In the genomic region with DNA sequence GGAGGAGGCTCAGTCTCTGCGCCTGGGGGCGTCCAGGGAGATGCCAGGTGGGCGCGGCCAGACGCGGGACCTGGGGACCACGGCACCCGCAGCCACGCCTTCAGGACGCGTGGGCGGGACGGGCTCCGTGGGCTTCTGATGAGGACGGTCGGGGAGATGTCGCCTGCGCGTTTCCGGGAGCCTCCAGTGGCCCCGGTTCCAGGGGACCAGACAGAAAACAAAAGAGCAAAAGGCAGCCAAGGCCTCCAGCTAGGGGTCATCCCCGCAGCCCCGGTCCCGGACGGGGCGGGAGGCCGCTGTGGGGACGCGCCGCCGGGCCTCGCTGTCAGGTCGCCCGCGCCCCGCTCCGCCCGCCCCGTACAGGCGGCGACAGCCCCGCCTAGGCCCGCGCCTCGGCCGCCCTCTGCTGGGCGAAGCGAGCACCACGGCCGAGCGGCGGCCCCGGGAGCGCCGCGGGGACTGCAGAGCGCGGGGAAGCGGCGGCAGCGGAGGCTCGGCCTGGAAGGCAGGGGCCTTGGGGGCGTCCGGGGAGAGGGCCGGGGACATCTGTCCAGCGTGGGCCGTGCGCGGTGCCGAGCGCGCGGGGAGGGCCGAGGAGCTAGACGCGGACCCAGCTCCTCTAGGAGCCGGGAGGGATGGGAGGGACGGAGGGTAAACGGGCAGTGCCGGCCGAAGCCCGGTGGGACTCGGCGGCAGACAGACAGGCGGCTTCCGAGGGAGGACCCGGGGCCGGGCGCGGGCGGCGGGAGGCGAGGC, we compare ENCODE assay signal across 1 cellular context.
A peak's percentile ranks its signal among the peaks of the same experiment; 100 is the strongest.
TF ChIP-seq lines count a peak whose summit lies in the region.

No MANE protein-coding gene starts in this region.

TF ChIP-seq in K562, 482 proteins besides CTCF, POLR2A, EP300 and RAD21 (continued from another document and continues in another):
- TF ChIP-seq, protein P1, sequence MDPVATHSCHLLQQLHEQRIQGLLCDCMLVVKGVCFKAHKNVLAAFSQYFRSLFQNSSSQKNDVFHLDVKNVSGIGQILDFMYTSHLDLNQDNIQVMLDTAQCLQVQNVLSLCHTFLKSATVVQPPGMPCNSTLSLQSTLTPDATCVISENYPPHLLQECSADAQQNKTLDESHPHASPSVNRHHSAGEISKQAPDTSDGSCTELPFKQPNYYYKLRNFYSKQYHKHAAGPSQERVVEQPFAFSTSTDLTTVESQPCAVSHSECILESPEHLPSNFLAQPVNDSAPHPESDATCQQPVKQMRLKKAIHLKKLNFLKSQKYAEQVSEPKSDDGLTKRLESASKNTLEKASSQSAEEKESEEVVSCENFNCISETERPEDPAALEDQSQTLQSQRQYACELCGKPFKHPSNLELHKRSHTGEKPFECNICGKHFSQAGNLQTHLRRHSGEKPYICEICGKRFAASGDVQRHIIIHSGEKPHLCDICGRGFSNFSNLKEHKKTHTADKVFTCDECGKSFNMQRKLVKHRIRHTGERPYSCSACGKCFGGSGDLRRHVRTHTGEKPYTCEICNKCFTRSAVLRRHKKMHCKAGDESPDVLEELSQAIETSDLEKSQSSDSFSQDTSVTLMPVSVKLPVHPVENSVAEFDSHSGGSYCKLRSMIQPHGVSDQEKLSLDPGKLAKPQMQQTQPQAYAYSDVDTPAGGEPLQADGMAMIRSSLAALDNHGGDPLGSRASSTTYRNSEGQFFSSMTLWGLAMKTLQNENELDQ (CRISPR knock-in tag; IDR thresholded peaks at IDR 0.05; ENCODE audit: borderline replicate concordance), result no peak
- no peak for TF ChIP-seq MECOM (CRISPR knock-in tag; IDR thresholded peaks at IDR 0.05)
- no peak for TF ChIP-seq JUND (IDR thresholded peaks at IDR 0.05; ENCODE audit: borderline replicate concordance, low read depth, low read length)
- no peak for TF ChIP-seq JUND (tag; IDR thresholded peaks at IDR 0.05; ENCODE audit: borderline replicate concordance, low read depth, low read length)
- TF ChIP-seq HDAC2 (IDR thresholded peaks at IDR 0.05), result 0 out of 2 replicates have a peak, but pooled peaks have one; percentile 13
- no peak for TF ChIP-seq ZNF551 (CRISPR knock-in tag; IDR thresholded peaks at IDR 0.05)
- TF ChIP-seq POLR2H (tag; IDR thresholded peaks at IDR 0.05; ENCODE audit: low read depth), result no peak
- TF ChIP-seq ESRRA (IDR thresholded peaks at IDR 0.05; ENCODE audit: borderline replicate concordance, low read depth), result peak; percentile 30; the same call in 1 of the 2 replicates
- TF ChIP-seq, protein P2, sequence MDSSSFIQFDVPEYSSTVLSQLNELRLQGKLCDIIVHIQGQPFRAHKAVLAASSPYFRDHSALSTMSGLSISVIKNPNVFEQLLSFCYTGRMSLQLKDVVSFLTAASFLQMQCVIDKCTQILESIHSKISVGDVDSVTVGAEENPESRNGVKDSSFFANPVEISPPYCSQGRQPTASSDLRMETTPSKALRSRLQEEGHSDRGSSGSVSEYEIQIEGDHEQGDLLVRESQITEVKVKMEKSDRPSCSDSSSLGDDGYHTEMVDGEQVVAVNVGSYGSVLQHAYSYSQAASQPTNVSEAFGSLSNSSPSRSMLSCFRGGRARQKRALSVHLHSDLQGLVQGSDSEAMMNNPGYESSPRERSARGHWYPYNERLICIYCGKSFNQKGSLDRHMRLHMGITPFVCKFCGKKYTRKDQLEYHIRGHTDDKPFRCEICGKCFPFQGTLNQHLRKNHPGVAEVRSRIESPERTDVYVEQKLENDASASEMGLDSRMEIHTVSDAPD (CRISPR knock-in tag; IDR thresholded peaks at IDR 0.05), result no peak
- no peak for TF ChIP-seq WHSC1 (IDR thresholded peaks at IDR 0.05; ENCODE audit: low read length)
- TF ChIP-seq, protein P3, sequence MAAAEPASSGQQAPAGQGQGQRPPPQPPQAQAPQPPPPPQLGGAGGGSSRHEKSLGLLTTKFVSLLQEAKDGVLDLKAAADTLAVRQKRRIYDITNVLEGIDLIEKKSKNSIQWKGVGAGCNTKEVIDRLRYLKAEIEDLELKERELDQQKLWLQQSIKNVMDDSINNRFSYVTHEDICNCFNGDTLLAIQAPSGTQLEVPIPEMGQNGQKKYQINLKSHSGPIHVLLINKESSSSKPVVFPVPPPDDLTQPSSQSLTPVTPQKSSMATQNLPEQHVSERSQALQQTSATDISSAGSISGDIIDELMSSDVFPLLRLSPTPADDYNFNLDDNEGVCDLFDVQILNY (CRISPR knock-in tag; IDR thresholded peaks at IDR 0.05), result peak; percentile 52; the same call in 1 of the 2 replicates
- no peak for TF ChIP-seq ZNF184 (CRISPR knock-in tag; IDR thresholded peaks at IDR 0.05)
- TF ChIP-seq BRCA1 (IDR thresholded peaks at IDR 0.05), result no peak
- no peak for TF ChIP-seq BRCA1 (CRISPR knock-in tag; IDR thresholded peaks at IDR 0.05)
- TF ChIP-seq, protein P4, sequence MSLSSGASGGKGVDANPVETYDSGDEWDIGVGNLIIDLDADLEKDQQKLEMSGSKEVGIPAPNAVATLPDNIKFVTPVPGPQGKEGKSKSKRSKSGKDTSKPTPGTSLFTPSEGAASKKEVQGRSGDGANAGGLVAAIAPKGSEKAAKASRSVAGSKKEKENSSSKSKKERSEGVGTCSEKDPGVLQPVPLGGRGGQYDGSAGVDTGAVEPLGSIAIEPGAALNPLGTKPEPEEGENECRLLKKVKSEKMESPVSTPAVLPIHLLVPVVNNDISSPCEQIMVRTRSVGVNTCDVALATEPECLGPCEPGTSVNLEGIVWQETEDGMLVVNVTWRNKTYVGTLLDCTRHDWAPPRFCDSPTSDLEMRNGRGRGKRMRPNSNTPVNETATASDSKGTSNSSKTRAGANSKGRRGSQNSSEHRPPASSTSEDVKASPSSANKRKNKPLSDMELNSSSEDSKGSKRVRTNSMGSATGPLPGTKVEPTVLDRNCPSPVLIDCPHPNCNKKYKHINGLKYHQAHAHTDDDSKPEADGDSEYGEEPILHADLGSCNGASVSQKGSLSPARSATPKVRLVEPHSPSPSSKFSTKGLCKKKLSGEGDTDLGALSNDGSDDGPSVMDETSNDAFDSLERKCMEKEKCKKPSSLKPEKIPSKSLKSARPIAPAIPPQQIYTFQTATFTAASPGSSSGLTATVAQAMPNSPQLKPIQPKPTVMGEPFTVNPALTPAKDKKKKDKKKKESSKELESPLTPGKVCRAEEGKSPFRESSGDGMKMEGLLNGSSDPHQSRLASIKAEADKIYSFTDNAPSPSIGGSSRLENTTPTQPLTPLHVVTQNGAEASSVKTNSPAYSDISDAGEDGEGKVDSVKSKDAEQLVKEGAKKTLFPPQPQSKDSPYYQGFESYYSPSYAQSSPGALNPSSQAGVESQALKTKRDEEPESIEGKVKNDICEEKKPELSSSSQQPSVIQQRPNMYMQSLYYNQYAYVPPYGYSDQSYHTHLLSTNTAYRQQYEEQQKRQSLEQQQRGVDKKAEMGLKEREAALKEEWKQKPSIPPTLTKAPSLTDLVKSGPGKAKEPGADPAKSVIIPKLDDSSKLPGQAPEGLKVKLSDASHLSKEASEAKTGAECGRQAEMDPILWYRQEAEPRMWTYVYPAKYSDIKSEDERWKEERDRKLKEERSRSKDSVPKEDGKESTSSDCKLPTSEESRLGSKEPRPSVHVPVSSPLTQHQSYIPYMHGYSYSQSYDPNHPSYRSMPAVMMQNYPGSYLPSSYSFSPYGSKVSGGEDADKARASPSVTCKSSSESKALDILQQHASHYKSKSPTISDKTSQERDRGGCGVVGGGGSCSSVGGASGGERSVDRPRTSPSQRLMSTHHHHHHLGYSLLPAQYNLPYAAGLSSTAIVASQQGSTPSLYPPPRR (CRISPR knock-in tag; IDR thresholded peaks at IDR 0.05; ENCODE audit: borderline replicate concordance), result 0 out of 2 replicates have a peak, but pooled peaks have one; percentile 22
- TF ChIP-seq RFX7 (CRISPR knock-in tag; IDR thresholded peaks at IDR 0.05), result no peak
- TF ChIP-seq, protein P5, sequence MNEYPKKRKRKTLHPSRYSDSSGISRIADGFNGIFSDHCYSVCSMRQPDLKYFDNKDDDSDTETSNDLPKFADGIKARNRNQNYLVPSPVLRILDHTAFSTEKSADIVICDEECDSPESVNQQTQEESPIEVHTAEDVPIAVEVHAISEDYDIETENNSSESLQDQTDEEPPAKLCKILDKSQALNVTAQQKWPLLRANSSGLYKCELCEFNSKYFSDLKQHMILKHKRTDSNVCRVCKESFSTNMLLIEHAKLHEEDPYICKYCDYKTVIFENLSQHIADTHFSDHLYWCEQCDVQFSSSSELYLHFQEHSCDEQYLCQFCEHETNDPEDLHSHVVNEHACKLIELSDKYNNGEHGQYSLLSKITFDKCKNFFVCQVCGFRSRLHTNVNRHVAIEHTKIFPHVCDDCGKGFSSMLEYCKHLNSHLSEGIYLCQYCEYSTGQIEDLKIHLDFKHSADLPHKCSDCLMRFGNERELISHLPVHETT (CRISPR knock-in tag; conservative IDR thresholded peaks at IDR 0.05 in 1 of 2, IDR thresholded peaks at IDR 0.05 in 1 of 2), result 0 out of 4 replicates have a peak, but pooled peaks of 1 of the 2 experiments have one; percentile 63
- no peak for TF ChIP-seq TAF9B (IDR thresholded peaks at IDR 0.05; ENCODE audit: partially characterized antibody)
- TF ChIP-seq NBN (IDR thresholded peaks at IDR 0.05; ENCODE audit: low read depth), result no peak
- no peak for TF ChIP-seq ZFPM2 (CRISPR knock-in tag; IDR thresholded peaks at IDR 0.05)
- no peak for TF ChIP-seq CCAR2 (IDR thresholded peaks at IDR 0.05; ENCODE audit: low read depth, low read length)
- peak; percentile 63 for TF ChIP-seq NR2C2 (CRISPR knock-in tag; IDR thresholded peaks at IDR 0.05)
- no peak for TF ChIP-seq NR2C2 (tag; IDR thresholded peaks at IDR 0.05)
- no peak for TF ChIP-seq ZNF354B (CRISPR knock-in tag; IDR thresholded peaks at IDR 0.05)
- TF ChIP-seq, protein P6, sequence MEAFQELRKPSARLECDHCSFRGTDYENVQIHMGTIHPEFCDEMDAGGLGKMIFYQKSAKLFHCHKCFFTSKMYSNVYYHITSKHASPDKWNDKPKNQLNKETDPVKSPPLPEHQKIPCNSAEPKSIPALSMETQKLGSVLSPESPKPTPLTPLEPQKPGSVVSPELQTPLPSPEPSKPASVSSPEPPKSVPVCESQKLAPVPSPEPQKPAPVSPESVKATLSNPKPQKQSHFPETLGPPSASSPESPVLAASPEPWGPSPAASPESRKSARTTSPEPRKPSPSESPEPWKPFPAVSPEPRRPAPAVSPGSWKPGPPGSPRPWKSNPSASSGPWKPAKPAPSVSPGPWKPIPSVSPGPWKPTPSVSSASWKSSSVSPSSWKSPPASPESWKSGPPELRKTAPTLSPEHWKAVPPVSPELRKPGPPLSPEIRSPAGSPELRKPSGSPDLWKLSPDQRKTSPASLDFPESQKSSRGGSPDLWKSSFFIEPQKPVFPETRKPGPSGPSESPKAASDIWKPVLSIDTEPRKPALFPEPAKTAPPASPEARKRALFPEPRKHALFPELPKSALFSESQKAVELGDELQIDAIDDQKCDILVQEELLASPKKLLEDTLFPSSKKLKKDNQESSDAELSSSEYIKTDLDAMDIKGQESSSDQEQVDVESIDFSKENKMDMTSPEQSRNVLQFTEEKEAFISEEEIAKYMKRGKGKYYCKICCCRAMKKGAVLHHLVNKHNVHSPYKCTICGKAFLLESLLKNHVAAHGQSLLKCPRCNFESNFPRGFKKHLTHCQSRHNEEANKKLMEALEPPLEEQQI (IDR thresholded peaks at IDR 0.05), result no peak
- TF ChIP-seq SNRNP70 (optimal IDR thresholded peaks at IDR 0.05; ENCODE audit: low read depth, low read length), result no peak
- TF ChIP-seq NFATC3 (IDR thresholded peaks at IDR 0.05), result no peak
- TF ChIP-seq RHOXF2B (CRISPR knock-in tag; conservative IDR thresholded peaks at IDR 0.05), result no peak
- TF ChIP-seq POLR3G (IDR thresholded peaks at IDR 0.05; ENCODE audit: extremely low read depth, insufficient read length, insufficient replicate concordance), result no peak
- no peak for TF ChIP-seq ZNF239 (CRISPR knock-in tag; IDR thresholded peaks at IDR 0.05)
- TF ChIP-seq PYGO2 (tag; IDR thresholded peaks at IDR 0.05), result no peak
- TF ChIP-seq PHF21A (IDR thresholded peaks at IDR 0.05; ENCODE audit: borderline replicate concordance, low read depth), result no peak
- TF ChIP-seq ZNF436 (CRISPR knock-in tag; IDR thresholded peaks at IDR 0.05), result no peak
- TF ChIP-seq, protein P7, sequence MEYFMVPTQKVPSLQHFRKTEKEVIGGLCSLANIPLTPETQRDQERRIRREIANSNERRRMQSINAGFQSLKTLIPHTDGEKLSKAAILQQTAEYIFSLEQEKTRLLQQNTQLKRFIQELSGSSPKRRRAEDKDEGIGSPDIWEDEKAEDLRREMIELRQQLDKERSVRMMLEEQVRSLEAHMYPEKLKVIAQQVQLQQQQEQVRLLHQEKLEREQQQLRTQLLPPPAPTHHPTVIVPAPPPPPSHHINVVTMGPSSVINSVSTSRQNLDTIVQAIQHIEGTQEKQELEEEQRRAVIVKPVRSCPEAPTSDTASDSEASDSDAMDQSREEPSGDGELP (CRISPR knock-in tag; IDR thresholded peaks at IDR 0.05; ENCODE audit: borderline replicate concordance), result peak; percentile 1; the same call in 1 of the 2 replicates
- TF ChIP-seq POLR3A (IDR thresholded peaks at IDR 0.05; ENCODE audit: borderline replicate concordance, extremely low read depth, insufficient read depth, insufficient read length), result no peak
- TF ChIP-seq CXXC5 (CRISPR knock-in tag; IDR thresholded peaks at IDR 0.05), result peak; percentile 89
- no peak for TF ChIP-seq STAT5B (CRISPR knock-in tag; IDR thresholded peaks at IDR 0.05)
- peak in 1 of 2 experiments; percentile 72; a peak in 2 of 4 replicates for TF ChIP-seq TRIM24 (IDR thresholded peaks at IDR 0.05)
- TF ChIP-seq KAT2B (IDR thresholded peaks at IDR 0.05; ENCODE audit: low read depth, low read length), result no peak
- no peak for TF ChIP-seq ZNF830 (CRISPR knock-in tag; IDR thresholded peaks at IDR 0.05)
- 0 out of 2 replicates have a peak, but pooled peaks have one; percentile 20 for TF ChIP-seq XRCC5 (IDR thresholded peaks at IDR 0.05; ENCODE audit: low read depth, low read length)
- no peak; a peak in 1 of 3 replicates for TF ChIP-seq CBX3 (IDR thresholded peaks at IDR 0.05; ENCODE audit: borderline replicate concordance in 1 of 2, low read length in 2 of 2)
- peak; percentile 19 for TF ChIP-seq HNRNPLL (IDR thresholded peaks at IDR 0.05; ENCODE audit: low read depth, low read length, poor library complexity, severe bottlenecking)
- no peak for TF ChIP-seq RBBP5 (IDR thresholded peaks at IDR 0.05; ENCODE audit: borderline replicate concordance, insufficient read depth, low read length, poor library complexity, severe bottlenecking)
- no peak; the same call in 1 of the 2 replicates for TF ChIP-seq LARP7 (IDR thresholded peaks at IDR 0.05)
- TF ChIP-seq, protein P8, sequence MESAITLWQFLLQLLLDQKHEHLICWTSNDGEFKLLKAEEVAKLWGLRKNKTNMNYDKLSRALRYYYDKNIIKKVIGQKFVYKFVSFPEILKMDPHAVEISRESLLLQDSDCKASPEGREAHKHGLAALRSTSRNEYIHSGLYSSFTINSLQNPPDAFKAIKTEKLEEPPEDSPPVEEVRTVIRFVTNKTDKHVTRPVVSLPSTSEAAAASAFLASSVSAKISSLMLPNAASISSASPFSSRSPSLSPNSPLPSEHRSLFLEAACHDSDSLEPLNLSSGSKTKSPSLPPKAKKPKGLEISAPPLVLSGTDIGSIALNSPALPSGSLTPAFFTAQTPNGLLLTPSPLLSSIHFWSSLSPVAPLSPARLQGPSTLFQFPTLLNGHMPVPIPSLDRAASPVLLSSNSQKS (CRISPR knock-in tag; IDR thresholded peaks at IDR 0.05), result no peak
- no peak for TF ChIP-seq SIRT6 (IDR thresholded peaks at IDR 0.05; ENCODE audit: low read depth, low read length)
- TF ChIP-seq, protein P9, sequence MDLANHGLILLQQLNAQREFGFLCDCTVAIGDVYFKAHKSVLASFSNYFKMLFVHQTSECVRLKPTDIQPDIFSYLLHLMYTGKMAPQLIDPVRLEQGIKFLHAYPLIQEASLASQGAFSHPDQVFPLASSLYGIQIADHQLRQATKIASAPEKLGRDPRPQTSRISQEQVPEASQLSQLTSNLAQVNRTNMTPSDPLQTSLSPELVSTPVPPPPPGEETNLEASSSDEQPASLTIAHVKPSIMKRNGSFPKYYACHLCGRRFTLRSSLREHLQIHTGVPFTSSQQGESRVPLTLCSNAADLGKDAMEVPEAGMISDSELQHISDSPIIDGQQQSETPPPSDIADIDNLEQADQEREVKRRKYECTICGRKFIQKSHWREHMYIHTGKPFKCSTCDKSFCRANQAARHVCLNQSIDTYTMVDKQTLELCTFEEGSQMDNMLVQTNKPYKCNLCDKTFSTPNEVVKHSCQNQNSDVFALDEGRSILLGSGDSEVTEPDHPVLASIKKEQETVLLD (IDR thresholded peaks at IDR 0.05), result no peak
